8 cellular contexts compared by ENCODE assay signal in genomic region chr11:7577226-7577882, GRCh38.
A peak's percentile ranks its signal among the peaks of the same experiment; 100 is the strongest.
DNase-seq lines count a peak whose midpoint lies in the region; TF ChIP-seq lines count a peak whose summit lies in the region.

No MANE protein-coding gene starts in this region.

- H3K4me3 Mint-ChIP-seq in nephron: peak overlapping the region; percentile 86 to 91 (median 88)

- DNase-seq in AG09309 (ENCODE audit: low read depth) (no peak), NCI-H69 (lab: John Stamatoyannopoulos, UW) (peak; percentile 16), fibroblast of mammary gland (ENCODE audit: low read depth) (peak; percentile 37), NCI-H1092 (lab: John Stamatoyannopoulos, UW) (no peak), SK-N-DZ (ENCODE audit: low spot score) (no peak), NCI-H748 (lab: John Stamatoyannopoulos, UW; ENCODE audit: unreplicated experiment) (no peak)
- DNase-seq in central memory CD4-positive, alpha-beta T cell: no peak

- peak overlapping the region; percentile 96 to 98 (median 97) for H3K27ac Mint-ChIP-seq in nephron

- H3K36me3 Mint-ChIP-seq in nephron (ENCODE audit: low read depth): no peaks in the 10 kb centered on the region

- H3K9me3 Mint-ChIP-seq in nephron: no peaks in the 10 kb centered on the region

- H3K4me1 Mint-ChIP-seq in nephron: peaks cover 83% of the 10 kb centered on the region

- TF ChIP-seq CTCF in AG09309 (IDR thresholded peaks at IDR 0.05; ENCODE audit: control insufficient read depth, insufficient read depth, low read depth, low read length, missing control alignments) (no peak), fibroblast of mammary gland (conservative IDR thresholded peaks at IDR 0.05; ENCODE audit: control insufficient read depth, insufficient read depth, low read depth, low read length) (no peak), nephron (IDR thresholded peaks at IDR 0.05; ENCODE audit: unreplicated experiment in 3 of 3) (no peak)

- H3K4me3 ChIP-seq in AG09309 (ENCODE audit: control insufficient read depth, low read depth, low read length) (peak overlapping the region; percentile 36), fibroblast of mammary gland (ENCODE audit: control insufficient read depth, low read depth, low read length) (peak overlapping the region; percentile 42)

- H3K27me3 Mint-ChIP-seq in nephron (ENCODE audit: low read depth): no peaks in the 10 kb centered on the region

Comparison
In these comparisons a context has a peak if more than half of its experiments do, and no peak if none do; other contexts are left out.
1. DNase-seq: peak in NCI-H69 (single experiment) and fibroblast of mammary gland (single experiment); none in AG09309 (single experiment), NCI-H1092 (single experiment), central memory CD4-positive, alpha-beta T cell (single experiment), SK-N-DZ (single experiment) and NCI-H748 (single experiment).